ENCODE assay signal across 8 cellular contexts in genomic region chr4:75940692-75941253, GRCh38. TPM values are rescaled to one million over a fixed set of nuclear protein-coding genes. Genes with fewer than 3 reads are reported as not detected.
DNase-seq lines count a peak whose midpoint lies in the region; ATAC-seq and TF ChIP-seq lines count a peak whose summit lies in the region.

TSS of gene NAAA (minus strand) at chr4:75941013. CDS start at chr4:75940949, 64 bp downstream.

- WGBS in adrenal gland, 4 donors: 0 to 1% (median 0%) methylated on average over 4 to 66 of the region's 66 CpGs

- intact Hi-C loops in adrenal gland (cut with DNase I) (no loop called here), left cardiac atrium (cut with DNase I) (no loop called here), vagina (cut with DNase I) (no loop called here)

- no peaks in the 10 kb centered on the region for H3K27me3 ChIP-seq in adrenal gland
- no peaks in the 10 kb centered on the region for H3K27me3 ChIP-seq in vagina

- CTCF ChIA-PET in T-cell (lab: Charles Lee): interaction anchor here (0.6 to 4.1 kb wide), 9 partner anchors 13 to 426 kb away, joined by 3 to 22 read pairs (median 5); partner anchors contain the start of gene SDAD1 (in 1 of the 2)

- peaks cover 22 to 24% (median 23%) of the 10 kb centered on the region in 3 donors for H3K4me1 Mint-ChIP-seq in T-cell

- no peaks in the 10 kb centered on the region for H3K9me3 Mint-ChIP-seq in T-cell

- H3K27me3 Mint-ChIP-seq in T-cell: no peaks in the 10 kb centered on the region

- peak within 1 kb of the TSS; percentile 96 for H3K27ac Mint-ChIP-seq in T-cell

- peaks cover 2 to 10% of the 10 kb centered on the region in 2 donors for H3K4me1 ChIP-seq in adrenal gland (replicated peaks in 1 of 2)
- H3K4me1 ChIP-seq in vagina: peaks cover 9% of the 10 kb centered on the region

- DNase-seq in ELR (ENCODE audit: low read depth) (peak; percentile 64), KG1 (lab: John Stamatoyannopoulos, UW) (peak; percentile 44), T-cell (peak; percentile 49 to 86 (median 72)), adrenal gland (peak; percentile 66 to 90 (median 85)), left cardiac atrium (peak; percentile 78), pulmonary artery endothelial cell (ENCODE audit: low read depth, low spot score) (no peak), vagina (ENCODE audit: extremely low spot score in 2 of 2) (no peak)

- H3K4me3 ChIP-seq in adrenal gland: peak within 1 kb of the TSS; percentile 2 to 78 (median 64)
- peak within 1 kb of the TSS; percentile 79 to 87 for H3K4me3 ChIP-seq in vagina

- H3K36me3 ChIP-seq in adrenal gland (replicated peaks in 1 of 2) (no peaks in the 10 kb centered on the region), vagina (no peaks in the 10 kb centered on the region)

- TF ChIP-seq CTCF in adrenal gland (IDR thresholded peaks at IDR 0.05): peak in 3 of 6 experiments; percentile 48 to 55 (median 54)
- no peak for TF ChIP-seq CTCF in vagina (IDR thresholded peaks at IDR 0.05)

- TF ChIP-seq POLR2A in adrenal gland (IDR thresholded peaks at IDR 0.05) (peak in 1 of 2 donors; percentile 51), vagina (IDR thresholded peaks at IDR 0.05) (peak in 1 of 2 donors; percentile 31)

- H3K27ac ChIP-seq in adrenal gland (peak within 1 kb of the TSS in 4 of 5 donors; percentile 62 to 89 (median 84)), vagina (peak within 1 kb of the TSS; percentile 78)

- peaks cover 9% of the 10 kb centered on the region for H3K36me3 Mint-ChIP-seq in T-cell

- no peaks in the 10 kb centered on the region for H3K9me3 ChIP-seq in adrenal gland (replicated peaks in 1 of 3)
- no peaks in the 10 kb centered on the region for H3K9me3 ChIP-seq in vagina

- POLR2A ChIA-PET in T-cell (lab: Charles Lee): interaction anchor here (0.6 to 0.8 kb wide), 4 partner anchors 9 to 216 kb away, joined by 3 to 12 read pairs (median 4); partner anchors contain the start of genes SDAD1 (in 1 of the 2) and USO1 (in 1 of the 2)

- ATAC-seq in GM21717 (IDR thresholded peaks at IDR 0.05; ENCODE audit: unreplicated experiment) (peak; percentile 91), T-cell (replicated peaks in 1 of 4) (peak; percentile 82 to 88 (median 84)), left cardiac atrium (peak; percentile 94 to 97)

- H3K4me3 Mint-ChIP-seq in T-cell: peak within 1 kb of the TSS; percentile 97 to 98 (median 98)

RNA-seq across cellular contexts. Expression of gene NAAA, which starts in this region (rescaled TPM):
- 10 to 100 TPM; 51.7 to 82.4 (median 73.5) TPM for total RNA-seq in T-cell
- 10 to 100 TPM; 20.2 to 75.6 (median 40.3) TPM for total RNA-seq in adrenal gland
- 10 to 100 TPM in 1 of 3 donors, 1 to 10 TPM in 2; 5.1 to 12.5 (median 7.8) TPM for polyA plus RNA-seq in adrenal gland
- 10 to 100 TPM; 12.3 to 13.8 TPM for total RNA-seq in left cardiac atrium
- total RNA-seq in pulmonary artery endothelial cell: 20.1 and 23.2 TPM in 2 replicates
- total RNA-seq in vagina: 110 TPM

Comparison
In these comparisons a context has a peak if more than half of its experiments do, and no peak if none do; other contexts are left out.
1. DNase-seq: peak in ELR (single experiment), KG1 (single experiment), T-cell (34 of 34), adrenal gland (7 of 7) and left cardiac atrium (single experiment); none in pulmonary artery endothelial cell (single experiment) and vagina (0 of 2).
2. Peak in every context shown above with its lines, with median percentiles within 50 percentile points of each other: ATAC-seq.